In genomic region chr12:117469883-117470483, GRCh38 we compare ENCODE assay signal across 26 cellular contexts.
"Had no signal": no experiment of that assay in that cellular context is flagged by ENCODE, and none has a peak within 500 bp of the region (broad histone marks: within the 10 kb centered on the region; RNA-seq: fewer than 3 reads in every experiment).

No MANE protein-coding gene starts in this region.

- ATAC-seq: effector memory CD8-positive, alpha-beta T cell; esophagus mucosa; foreskin keratinocyte; gastrocnemius medialis; gastroesophageal sphincter; heart left ventricle; heart right ventricle had no signal

- H3K79me2 ChIP-seq: hepatocyte had no signal

- H2AFZ ChIP-seq: hepatocyte had no signal

- H3K4me2 ChIP-seq: hepatocyte had no signal

- H3K4me3 ChIP-seq: colonic mucosa, coronary artery, dorsolateral prefrontal cortex, esophagus muscularis mucosa, esophagus squamous epithelium, gastrocnemius medialis, gastroesophageal sphincter, heart left ventricle, heart right ventricle, hepatocyte had no signal

- FAIRE-seq: endometrium, endothelial cell of umbilical vein, frontal cortex had no signal

- H3K27me3 ChIP-seq: colonic mucosa, dorsolateral prefrontal cortex, foreskin keratinocyte, gastrocnemius medialis, hepatocyte had no signal

- H3K9me3 ChIP-seq: colonic mucosa had no signal

- DNase-seq: colonic mucosa; cortex of kidney; dermis blood vessel endothelial cell; dorsolateral prefrontal cortex; effector CD4-positive, alpha-beta T cell; effector CD8-positive, alpha-beta T cell; effector memory CD4-positive, alpha-beta T cell; effector memory CD8-positive, alpha-beta T cell; esophagus squamous epithelium; foreskin fibroblast; foreskin keratinocyte; foreskin melanocyte; gastrocnemius medialis; glutamatergic neuron; head of caudate nucleus; heart left ventricle; heart right ventricle had no signal

- H3K4me1 ChIP-seq: colonic mucosa, esophagus muscularis mucosa, esophagus squamous epithelium, foreskin keratinocyte, gastrocnemius medialis, gastroesophageal sphincter, heart left ventricle, heart right ventricle had no signal

- H3K36me3 ChIP-seq: colonic mucosa, esophagus muscularis mucosa, esophagus squamous epithelium, gastrocnemius medialis, gastroesophageal sphincter, heart left ventricle, heart right ventricle had no signal

- H3K27ac ChIP-seq: colonic mucosa, coronary artery, dorsolateral prefrontal cortex, epithelial cell of prostate, esophagus muscularis mucosa, esophagus squamous epithelium, foreskin keratinocyte, gastrocnemius medialis, gastroesophageal sphincter, heart left ventricle, heart right ventricle, hepatocyte had no signal
